ENCODE assay signal across 8 cellular contexts in genomic region chr3:123201223-123201556, GRCh38. TPM values are rescaled to one million over a fixed set of nuclear protein-coding genes. Genes with fewer than 3 reads are reported as not detected.
DNase-seq lines count a peak whose midpoint lies in the region; ATAC-seq, FAIRE-seq and TF ChIP-seq lines count a peak whose summit lies in the region.

No MANE protein-coding gene starts in this region.

- peak overlapping the region; percentile 98 for H2AFZ ChIP-seq in GM12878 (ENCODE audit: control insufficient read depth, low read depth, low read length)

- peak; percentile 31 for FAIRE-seq in GM12878 (lab: Jason Lieb, UNC)

- CTCF ChIA-PET in activated naive CD4-positive, alpha-beta T cell treated with anti-CD3 and anti-CD28 coated beads, Interleukin-2, amount 10 ng/mL, durations not matched to agents 7 days and 5 days (lab: Charles Lee) = no interaction called here
- CTCF ChIA-PET in GM12878 (lab: Yijun Ruan, JAX) = interaction anchor here (1.4 kb wide), 1 partner anchor 17 kb away, joined by 4 read pairs; no protein-coding TSS in a partner anchor

- POLR2A ChIA-PET in GM12878 (lab: Charles Lee) = interaction anchor here (0.5 to 1.8 kb wide), 5 partner anchors 9 to 817 kb away, joined by 3 to 5 read pairs (median 3); partner anchors contain the start of gene FAM162A

- in situ Hi-C loops in GM12878 (cut with MboI) = no loop called here
- in situ Hi-C loops in transverse colon (cut with MboI; ENCODE audit: low pct_ligation_motif_present in 1 of 4, low pct_unique_long_range_greater_than_20kb in 1 of 4, low sequenced_read_pairs in 3 of 4) = no loop called here

- TF ChIP-seq CTCF in GM12878 (IDR thresholded peaks at IDR 0.05 in 2 of 3, conservative IDR thresholded peaks at IDR 0.05 in 1 of 3; ENCODE audit: control insufficient read depth in 2 of 3, extremely low read depth in 1 of 3, insufficient read depth in 1 of 3, low read depth in 3 of 3, low read length in 3 of 3) = no peak
- no peak for TF ChIP-seq CTCF in lower lobe of right lung (IDR thresholded peaks at IDR 0.05)
- no peak for TF ChIP-seq CTCF in transverse colon (IDR thresholded peaks at IDR 0.05)

- peaks cover 2% of the 10 kb centered on the region for H3K36me3 Mint-ChIP-seq in activated naive CD4-positive, alpha-beta T cell treated with anti-CD3 and anti-CD28 coated beads, Interleukin-2, amount 10 ng/mL, durations not matched to agents 7 days and 5 days

- H3K9ac ChIP-seq in GM12878 (ENCODE audit: control insufficient read depth, insufficient read depth, low read length) = peak overlapping the region; percentile 88

- H3K4me3 ChIP-seq in GM12878 (peak overlapping the region; percentile 74), lower lobe of right lung (peak overlapping the region; percentile 94), transverse colon (peak overlapping the region; percentile 22 to 97 (median 78))

- peaks cover 1% of the 10 kb centered on the region for H3K9me3 Mint-ChIP-seq in activated naive CD4-positive, alpha-beta T cell treated with anti-CD3 and anti-CD28 coated beads, Interleukin-2, amount 10 ng/mL, durations not matched to agents 7 days and 5 days

- TF ChIP-seq POLR2A in GM12878 (IDR thresholded peaks at IDR 0.05; ENCODE audit: low read depth, low read length) (no peak), transverse colon (IDR thresholded peaks at IDR 0.05) (no peak)

- TF ChIP-seq RAD21 in GM12878 (IDR thresholded peaks at IDR 0.05; ENCODE audit: insufficient read depth, low read depth, low read length) = no peak

- peak overlapping the region; percentile 85 for H3K4me3 Mint-ChIP-seq in activated naive CD4-positive, alpha-beta T cell treated with anti-CD3 and anti-CD28 coated beads, Interleukin-2, amount 10 ng/mL, durations not matched to agents 7 days and 5 days

- peaks cover 13% of the 10 kb centered on the region for H3K27me3 Mint-ChIP-seq in activated naive CD4-positive, alpha-beta T cell treated with anti-CD3 and anti-CD28 coated beads, Interleukin-2, amount 10 ng/mL, durations not matched to agents 7 days and 5 days

- H3K27me3 ChIP-seq in GM12878 (replicated peaks in 1 of 2; ENCODE audit: control insufficient read depth in 2 of 2, insufficient read depth in 2 of 2, low read length in 1 of 2) = no peaks in the 10 kb centered on the region
- H3K27me3 ChIP-seq in lower lobe of right lung (ENCODE audit: low read depth) = no peaks in the 10 kb centered on the region
- H3K27me3 ChIP-seq in transverse colon = no peaks in the 10 kb centered on the region

- 0% methylated on average over 6 of the region's 6 CpGs for WGBS in GM12878 (ENCODE audit: insufficient coverage, insufficient replicate concordance, low lambda C conversion rate, missing lambda C conversion rate)
- WGBS in transverse colon (ENCODE audit: low coverage in 1 of 2), 2 donors = 3 to 10% methylated on average over 2 to 6 of the region's 6 CpGs

- H3K4me1 Mint-ChIP-seq in activated naive CD4-positive, alpha-beta T cell treated with anti-CD3 and anti-CD28 coated beads, Interleukin-2, amount 10 ng/mL, durations not matched to agents 7 days and 5 days = peaks cover 28% of the 10 kb centered on the region

- H4K20me1 ChIP-seq in GM12878 (ENCODE audit: control insufficient read depth, insufficient read depth) = no peaks in the 10 kb centered on the region

- TSS peak; percentile 99 for BruUV-seq in GM12878 (replicated peaks; lab: Mats Ljungman, UMichigan)

- no peak for DNase-seq in activated naive CD4-positive, alpha-beta T cell treated with anti-CD3 and anti-CD28 coated beads, Interleukin-2, amount 10 ng/mL, durations not matched to agents 7 days and 5 days
- no peak for DNase-seq in activated naive CD4-positive, alpha-beta T cell (lab: John Stamatoyannopoulos, UW)
- DNase-seq in GM12878 (ENCODE audit: low read depth, low spot score) (no peak), lower lobe of right lung (no peak), transverse colon (no peak), cerebellar cortex (ENCODE audit: low spot score) (no peak)

- intact Hi-C loops in GM12878 (cut with micrococcal nuclease; ENCODE audit: unreplicated experiment) (no loop called here), lower lobe of right lung (cut with DNase I) (no loop called here), transverse colon (cut with DNase I; ENCODE audit: low total_unique reads) (no loop called here)

- peak overlapping the region; percentile 96 for H3K4me2 ChIP-seq in GM12878 (ENCODE audit: control insufficient read depth, insufficient read depth)

- H3K4me1 ChIP-seq in GM12878 (ENCODE audit: control insufficient read depth, insufficient read depth, low read length) (0 out of 2 replicates have a peak, but pooled peaks cover 8% of the 10 kb centered on the region), lower lobe of right lung (peaks cover 17% of the 10 kb centered on the region), transverse colon (peaks cover 0 to 12% (median 9%) of the 10 kb centered on the region in 4 donors)

- TF ChIP-seq EP300 in GM12878 (IDR thresholded peaks at IDR 0.05; ENCODE audit: borderline replicate concordance in 1 of 2, control insufficient read depth in 1 of 2, low read depth in 2 of 2, low read length in 2 of 2) (no peak), transverse colon (IDR thresholded peaks at IDR 0.05; ENCODE audit: low read depth) (no peak)

- SMC1A ChIA-PET in GM12878 (lab: Charles Lee; ENCODE audit: uncharacterized antibody, unreplicated experiment) = interaction anchor here (0.9 kb wide), 1 partner anchor 14 kb away, joined by 3 read pairs; no protein-coding TSS in a partner anchor

- H3K36me3 ChIP-seq in GM12878 (ENCODE audit: control insufficient read depth in 2 of 2, insufficient read depth in 2 of 2, low read length in 1 of 2) (no peaks in the 10 kb centered on the region), lower lobe of right lung (no peaks in the 10 kb centered on the region), transverse colon (no peaks in the 10 kb centered on the region)

- H3K9me3 ChIP-seq in GM12878 (replicated peaks; ENCODE audit: control insufficient read depth, insufficient read depth, low read length) = no peaks in the 10 kb centered on the region; the same call in 2 of the 3 replicates
- H3K9me3 ChIP-seq in lower lobe of right lung = no peaks in the 10 kb centered on the region
- H3K9me3 ChIP-seq in transverse colon = no peaks in the 10 kb centered on the region

- H3K79me2 ChIP-seq in GM12878 (ENCODE audit: control insufficient read depth, insufficient read depth, low read length) = peaks cover 27% of the 10 kb centered on the region

- peak overlapping the region; percentile 98 for H3K27ac Mint-ChIP-seq in activated naive CD4-positive, alpha-beta T cell treated with anti-CD3 and anti-CD28 coated beads, Interleukin-2, amount 10 ng/mL, durations not matched to agents 7 days and 5 days

- H3K27ac ChIP-seq in GM12878 (ENCODE audit: control insufficient read depth, insufficient read depth) (peak overlapping the region; percentile 85), lower lobe of right lung (peak overlapping the region; percentile 91), transverse colon (peak overlapping the region; percentile 82 to 93 (median 86))

- RAD21 ChIA-PET in GM12878 (lab: Charles Lee; ENCODE audit: unreplicated experiment) = interaction anchor here (1.0 to 1.3 kb wide), 2 partner anchors 48 to 134 kb away, joined by 3 to 4 read pairs; no protein-coding TSS in a partner anchor

- no peak for ATAC-seq in GM12878
- ATAC-seq in lower lobe of right lung = no peak
- ATAC-seq in HG03521 (IDR thresholded peaks at IDR 0.05; ENCODE audit: unreplicated experiment) = no peak
- ATAC-seq in HG02973 (IDR thresholded peaks at IDR 0.05; ENCODE audit: unreplicated experiment) = no peak

TF ChIP-seq in GM12878, 131 proteins besides CTCF, POLR2A, EP300 and RAD21 (continues in another document):
- TF ChIP-seq E2F4 (IDR thresholded peaks at IDR 0.05; ENCODE audit: low read depth, low read length) = no peak
- TF ChIP-seq, protein P1, sequence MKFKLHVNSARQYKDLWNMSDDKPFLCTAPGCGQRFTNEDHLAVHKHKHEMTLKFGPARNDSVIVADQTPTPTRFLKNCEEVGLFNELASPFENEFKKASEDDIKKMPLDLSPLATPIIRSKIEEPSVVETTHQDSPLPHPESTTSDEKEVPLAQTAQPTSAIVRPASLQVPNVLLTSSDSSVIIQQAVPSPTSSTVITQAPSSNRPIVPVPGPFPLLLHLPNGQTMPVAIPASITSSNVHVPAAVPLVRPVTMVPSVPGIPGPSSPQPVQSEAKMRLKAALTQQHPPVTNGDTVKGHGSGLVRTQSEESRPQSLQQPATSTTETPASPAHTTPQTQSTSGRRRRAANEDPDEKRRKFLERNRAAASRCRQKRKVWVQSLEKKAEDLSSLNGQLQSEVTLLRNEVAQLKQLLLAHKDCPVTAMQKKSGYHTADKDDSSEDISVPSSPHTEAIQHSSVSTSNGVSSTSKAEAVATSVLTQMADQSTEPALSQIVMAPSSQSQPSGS (IDR thresholded peaks at IDR 0.05; ENCODE audit: low read length) = no peak
- TF ChIP-seq TCF3 (IDR thresholded peaks at IDR 0.05; ENCODE audit: borderline replicate concordance, insufficient read depth, low read depth, low read length) = no peak

RNA-seq across cellular contexts. Expression of gene SEC22A, which starts 0.6 kb away (rescaled TPM):
- 35.9 and 36.4 TPM in 2 replicates for total RNA-seq in GM12878 (2013; cell fraction: nucleolus; rRNA removed)
- total RNA-seq in GM12878 (2014; rRNA removed) (37.6 and 38.9 TPM in 2 replicates), GM12878 (2014; rRNA removed; fragmentation: Illumina TruSeq; extraction: Trizol) (35.9 and 37.5 TPM in 2 replicates), GM12878 (2021) (17.9 and 19.3 TPM in 2 replicates), lower lobe of right lung (15.5 TPM), transverse colon (10 to 100 TPM in 3 of 4 donors, 1 to 10 TPM in 1; 4.5 to 33.8 (median 17.6) TPM)
- polyA plus RNA-seq in GM12878 (2011; ENCODE audit: low read depth) = 7.7 TPM
- polyA plus RNA-seq in GM12878 (2011; rRNA removed) (35.7 and 39.2 TPM in 2 replicates), GM12878 (2014; fragmentation: Illumina TruSeq; extraction: Trizol) (34.9 and 37.9 TPM in 2 replicates), GM12878 (2014; fragmentation: Nextera tagmentation; extraction: Ambion mirVana) (10 to 100 TPM; 39.9 to 70.3 TPM), GM12878 (2014; rRNA removed) (18.8 and 25.8 TPM in 2 replicates), GM12878 (2016; fragmentation: Nextera tagmentation; extraction: Ambion mirVana) (10 to 100 TPM; 37.9 to 45.1 TPM)
- polyA plus RNA-seq in GM12878 (2011; cell fraction: cytosol; rRNA removed) = 20.7 and 27.4 TPM in 2 replicates
- 15.9 and 17.8 TPM in 2 replicates for polyA plus RNA-seq in GM12878 (2011; cell fraction: nucleus; rRNA removed)
- 17.0 and 17.7 TPM in 2 replicates for polyA plus RNA-seq in GM12878 (2012)
- 22.4 and 33.1 TPM in 2 replicates for polyA minus RNA-seq in GM12878 (2011; rRNA and poly(A)+ RNA removed)
- 13.5 and 13.9 TPM in 2 replicates for polyA minus RNA-seq in GM12878 (2011; cell fraction: cytosol; rRNA and poly(A)+ RNA removed)
- polyA minus RNA-seq in GM12878 (2011; cell fraction: nucleus; rRNA and poly(A)+ RNA removed) = 19.3 TPM in 2 replicates
